ENCODE assay signal across 1 cellular context in the genomic region with DNA sequence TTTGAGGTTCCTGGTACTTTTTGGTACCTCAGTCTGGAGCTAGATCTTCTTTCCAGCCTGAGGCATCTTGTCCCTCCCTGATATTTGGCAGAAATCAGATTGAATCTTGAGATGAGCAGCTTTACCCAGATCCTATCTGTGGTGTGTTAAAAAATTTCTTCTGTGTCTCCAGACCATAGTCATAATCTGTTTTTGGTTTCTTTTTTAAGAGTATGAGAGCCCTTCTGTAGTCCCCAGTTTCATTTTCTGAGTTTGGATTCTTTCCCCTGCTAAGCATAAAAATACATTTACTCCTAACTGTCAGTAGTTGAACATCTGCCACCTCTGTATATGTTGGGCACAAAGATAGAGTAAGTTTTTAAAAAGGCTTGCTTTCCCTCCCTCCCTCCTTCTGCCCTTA.
TF ChIP-seq lines count a peak whose summit lies in the region.

No MANE protein-coding gene starts in this region.

TF ChIP-seq in GM23338, 12 proteins besides CTCF, POLR2A, EP300 and RAD21:
- TF ChIP-seq, protein P1, sequence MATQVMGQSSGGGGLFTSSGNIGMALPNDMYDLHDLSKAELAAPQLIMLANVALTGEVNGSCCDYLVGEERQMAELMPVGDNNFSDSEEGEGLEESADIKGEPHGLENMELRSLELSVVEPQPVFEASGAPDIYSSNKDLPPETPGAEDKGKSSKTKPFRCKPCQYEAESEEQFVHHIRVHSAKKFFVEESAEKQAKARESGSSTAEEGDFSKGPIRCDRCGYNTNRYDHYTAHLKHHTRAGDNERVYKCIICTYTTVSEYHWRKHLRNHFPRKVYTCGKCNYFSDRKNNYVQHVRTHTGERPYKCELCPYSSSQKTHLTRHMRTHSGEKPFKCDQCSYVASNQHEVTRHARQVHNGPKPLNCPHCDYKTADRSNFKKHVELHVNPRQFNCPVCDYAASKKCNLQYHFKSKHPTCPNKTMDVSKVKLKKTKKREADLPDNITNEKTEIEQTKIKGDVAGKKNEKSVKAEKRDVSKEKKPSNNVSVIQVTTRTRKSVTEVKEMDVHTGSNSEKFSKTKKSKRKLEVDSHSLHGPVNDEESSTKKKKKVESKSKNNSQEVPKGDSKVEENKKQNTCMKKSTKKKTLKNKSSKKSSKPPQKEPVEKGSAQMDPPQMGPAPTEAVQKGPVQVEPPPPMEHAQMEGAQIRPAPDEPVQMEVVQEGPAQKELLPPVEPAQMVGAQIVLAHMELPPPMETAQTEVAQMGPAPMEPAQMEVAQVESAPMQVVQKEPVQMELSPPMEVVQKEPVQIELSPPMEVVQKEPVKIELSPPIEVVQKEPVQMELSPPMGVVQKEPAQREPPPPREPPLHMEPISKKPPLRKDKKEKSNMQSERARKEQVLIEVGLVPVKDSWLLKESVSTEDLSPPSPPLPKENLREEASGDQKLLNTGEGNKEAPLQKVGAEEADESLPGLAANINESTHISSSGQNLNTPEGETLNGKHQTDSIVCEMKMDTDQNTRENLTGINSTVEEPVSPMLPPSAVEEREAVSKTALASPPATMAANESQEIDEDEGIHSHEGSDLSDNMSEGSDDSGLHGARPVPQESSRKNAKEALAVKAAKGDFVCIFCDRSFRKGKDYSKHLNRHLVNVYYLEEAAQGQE (IDR thresholded peaks at IDR 0.05; ENCODE audit: unreplicated experiment), result no peak
- TF ChIP-seq NANOG (IDR thresholded peaks at IDR 0.05; ENCODE audit: borderline replicate concordance) (no peak), ZNF331 (CRISPR knock-in tag; IDR thresholded peaks at IDR 0.05; ENCODE audit: low read depth) (no peak), ZNF114 (CRISPR knock-in tag; IDR thresholded peaks at IDR 0.05) (no peak), JUNB (IDR thresholded peaks at IDR 0.05; ENCODE audit: unreplicated experiment) (no peak), CREB1 (CRISPR knock-in tag; IDR thresholded peaks at IDR 0.05; ENCODE audit: low read depth) (no peak), EZH2phosphoT487 (IDR thresholded peaks at IDR 0.05; ENCODE audit: unreplicated experiment) (no peak), EZH2 (IDR thresholded peaks at IDR 0.05; ENCODE audit: low read depth, unreplicated experiment) (no peak), POLR2AphosphoS5 (IDR thresholded peaks at IDR 0.05; ENCODE audit: low read depth) (no peak), STAT1 (IDR thresholded peaks at IDR 0.05; ENCODE audit: unreplicated experiment) (no peak)
- TF ChIP-seq, protein P2, sequence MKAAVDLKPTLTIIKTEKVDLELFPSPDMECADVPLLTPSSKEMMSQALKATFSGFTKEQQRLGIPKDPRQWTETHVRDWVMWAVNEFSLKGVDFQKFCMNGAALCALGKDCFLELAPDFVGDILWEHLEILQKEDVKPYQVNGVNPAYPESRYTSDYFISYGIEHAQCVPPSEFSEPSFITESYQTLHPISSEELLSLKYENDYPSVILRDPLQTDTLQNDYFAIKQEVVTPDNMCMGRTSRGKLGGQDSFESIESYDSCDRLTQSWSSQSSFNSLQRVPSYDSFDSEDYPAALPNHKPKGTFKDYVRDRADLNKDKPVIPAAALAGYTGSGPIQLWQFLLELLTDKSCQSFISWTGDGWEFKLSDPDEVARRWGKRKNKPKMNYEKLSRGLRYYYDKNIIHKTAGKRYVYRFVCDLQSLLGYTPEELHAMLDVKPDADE (IDR thresholded peaks at IDR 0.05), result no peak
- TF ChIP-seq, protein P3, sequence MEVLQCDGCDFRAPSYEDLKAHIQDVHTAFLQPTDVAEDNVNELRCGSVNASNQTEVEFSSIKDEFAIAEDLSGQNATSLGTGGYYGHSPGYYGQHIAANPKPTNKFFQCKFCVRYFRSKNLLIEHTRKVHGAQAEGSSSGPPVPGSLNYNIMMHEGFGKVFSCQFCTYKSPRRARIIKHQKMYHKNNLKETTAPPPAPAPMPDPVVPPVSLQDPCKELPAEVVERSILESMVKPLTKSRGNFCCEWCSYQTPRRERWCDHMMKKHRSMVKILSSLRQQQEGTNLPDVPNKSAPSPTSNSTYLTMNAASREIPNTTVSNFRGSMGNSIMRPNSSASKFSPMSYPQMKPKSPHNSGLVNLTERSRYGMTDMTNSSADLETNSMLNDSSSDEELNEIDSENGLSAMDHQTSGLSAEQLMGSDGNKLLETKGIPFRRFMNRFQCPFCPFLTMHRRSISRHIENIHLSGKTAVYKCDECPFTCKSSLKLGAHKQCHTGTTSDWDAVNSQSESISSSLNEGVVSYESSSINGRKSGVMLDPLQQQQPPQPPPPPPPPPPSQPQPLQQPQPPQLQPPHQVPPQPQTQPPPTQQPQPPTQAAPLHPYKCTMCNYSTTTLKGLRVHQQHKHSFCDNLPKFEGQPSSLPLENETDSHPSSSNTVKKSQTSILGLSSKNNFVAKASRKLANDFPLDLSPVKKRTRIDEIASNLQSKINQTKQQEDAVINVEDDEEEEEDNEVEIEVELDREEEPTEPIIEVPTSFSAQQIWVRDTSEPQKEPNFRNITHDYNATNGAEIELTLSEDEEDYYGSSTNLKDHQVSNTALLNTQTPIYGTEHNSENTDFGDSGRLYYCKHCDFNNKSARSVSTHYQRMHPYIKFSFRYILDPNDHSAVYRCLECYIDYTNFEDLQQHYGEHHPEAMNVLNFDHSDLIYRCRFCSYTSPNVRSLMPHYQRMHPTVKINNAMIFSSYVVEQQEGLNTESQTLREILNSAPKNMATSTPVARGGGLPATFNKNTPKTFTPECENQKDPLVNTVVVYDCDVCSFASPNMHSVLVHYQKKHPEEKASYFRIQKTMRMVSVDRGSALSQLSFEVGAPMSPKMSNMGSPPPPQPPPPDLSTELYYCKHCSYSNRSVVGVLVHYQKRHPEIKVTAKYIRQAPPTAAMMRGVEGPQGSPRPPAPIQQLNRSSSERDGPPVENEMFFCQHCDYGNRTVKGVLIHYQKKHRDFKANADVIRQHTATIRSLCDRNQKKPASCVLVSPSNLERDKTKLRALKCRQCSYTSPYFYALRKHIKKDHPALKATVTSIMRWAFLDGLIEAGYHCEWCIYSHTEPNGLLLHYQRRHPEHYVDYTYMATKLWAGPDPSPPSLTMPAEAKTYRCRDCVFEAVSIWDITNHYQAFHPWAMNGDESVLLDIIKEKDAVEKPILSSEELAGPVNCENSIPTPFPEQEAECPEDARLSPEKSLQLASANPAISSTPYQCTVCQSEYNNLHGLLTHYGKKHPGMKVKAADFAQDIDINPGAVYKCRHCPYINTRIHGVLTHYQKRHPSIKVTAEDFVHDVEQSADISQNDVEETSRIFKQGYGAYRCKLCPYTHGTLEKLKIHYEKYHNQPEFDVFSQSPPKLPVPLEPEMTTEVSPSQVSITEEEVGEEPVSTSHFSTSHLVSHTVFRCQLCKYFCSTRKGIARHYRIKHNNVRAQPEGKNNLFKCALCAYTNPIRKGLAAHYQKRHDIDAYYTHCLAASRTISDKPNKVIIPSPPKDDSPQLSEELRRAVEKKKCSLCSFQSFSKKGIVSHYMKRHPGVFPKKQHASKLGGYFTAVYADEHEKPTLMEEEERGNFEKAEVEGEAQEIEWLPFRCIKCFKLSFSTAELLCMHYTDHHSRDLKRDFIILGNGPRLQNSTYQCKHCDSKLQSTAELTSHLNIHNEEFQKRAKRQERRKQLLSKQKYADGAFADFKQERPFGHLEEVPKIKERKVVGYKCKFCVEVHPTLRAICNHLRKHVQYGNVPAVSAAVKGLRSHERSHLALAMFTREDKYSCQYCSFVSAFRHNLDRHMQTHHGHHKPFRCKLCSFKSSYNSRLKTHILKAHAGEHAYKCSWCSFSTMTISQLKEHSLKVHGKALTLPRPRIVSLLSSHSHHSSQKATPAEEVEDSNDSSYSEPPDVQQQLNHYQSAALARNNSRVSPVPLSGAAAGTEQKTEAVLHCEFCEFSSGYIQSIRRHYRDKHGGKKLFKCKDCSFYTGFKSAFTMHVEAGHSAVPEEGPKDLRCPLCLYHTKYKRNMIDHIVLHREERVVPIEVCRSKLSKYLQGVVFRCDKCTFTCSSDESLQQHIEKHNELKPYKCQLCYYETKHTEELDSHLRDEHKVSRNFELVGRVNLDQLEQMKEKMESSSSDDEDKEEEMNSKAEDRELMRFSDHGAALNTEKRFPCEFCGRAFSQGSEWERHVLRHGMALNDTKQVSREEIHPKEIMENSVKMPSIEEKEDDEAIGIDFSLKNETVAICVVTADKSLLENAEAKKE (CRISPR knock-in tag; IDR thresholded peaks at IDR 0.05), result no peak
TF ChIP-seq in GM23338: peak in this region for 0.
